14 cellular contexts compared by ENCODE assay signal in the genomic region with DNA sequence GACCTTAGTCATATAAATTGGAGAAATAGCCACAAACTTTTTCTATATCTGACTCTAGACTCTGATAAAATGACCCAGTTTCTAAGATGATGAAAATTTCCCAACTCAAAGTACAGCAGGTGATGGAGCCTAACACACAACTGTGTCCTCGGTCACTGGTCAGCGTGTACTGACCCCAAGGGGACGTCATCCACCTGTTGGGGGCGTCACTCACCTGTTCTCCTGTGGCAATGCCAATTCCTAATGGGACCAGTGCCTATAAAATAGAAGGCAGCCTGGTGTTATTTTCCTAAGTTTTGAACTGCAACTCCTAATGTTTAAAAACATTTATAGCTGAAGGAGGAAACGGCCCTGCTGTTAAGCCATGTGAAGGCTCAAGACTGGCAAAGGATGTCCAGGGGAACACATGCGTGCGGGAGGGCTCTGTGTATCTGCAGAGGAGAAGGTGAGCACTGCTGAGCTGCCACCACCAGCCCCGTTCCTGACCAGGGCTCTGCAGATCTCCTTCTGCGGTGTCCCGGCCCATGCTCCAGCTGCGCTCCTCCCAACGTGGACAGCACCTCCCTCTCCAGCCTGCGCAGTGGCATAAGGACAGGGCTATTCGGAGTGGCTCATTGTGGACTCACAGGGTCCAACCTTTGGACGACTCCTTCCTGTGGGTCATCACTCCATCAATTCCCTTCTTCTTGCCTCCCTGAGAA. TPM values are rescaled to one million over a fixed set of nuclear protein-coding genes. Genes with fewer than 3 reads are reported as not detected.
A peak's percentile ranks its signal among the peaks of the same experiment; 100 is the strongest.
DNase-seq lines count a peak whose midpoint lies in the region; ATAC-seq and TF ChIP-seq lines count a peak whose summit lies in the region.
"Had no signal": no experiment of that assay in that cellular context is flagged by ENCODE, and none has a peak within 500 bp of the region (broad histone marks: within the 10 kb centered on the region; RNA-seq: fewer than 3 reads in every experiment).

No MANE protein-coding gene starts in this region.

- H3K27ac ChIP-seq in WERI-Rb-1 (no peak overlapping the region), temporal lobe (ENCODE audit: low read depth, low read length) (peak overlapping the region; percentile 32)
- H3K27ac ChIP-seq: KMS-11 had no signal

- no peak overlapping the region for H3K4me3 ChIP-seq in WERI-Rb-1 (ENCODE audit: low read depth, low read length)

- peak; percentile 30; the same call in 1 of the 2 replicates for TF ChIP-seq CTCF in WERI-Rb-1 (IDR thresholded peaks at IDR 0.05; ENCODE audit: low read depth, low read length)

- no peaks in the 10 kb centered on the region for H3K9me3 ChIP-seq in WERI-Rb-1 (ENCODE audit: severe bottlenecking)

- no peak for ATAC-seq in HG03442 (IDR thresholded peaks at IDR 0.05; ENCODE audit: unreplicated experiment)

- peaks cover 43% of the 10 kb centered on the region for H3K36me3 ChIP-seq in WERI-Rb-1

- H3K27me3 ChIP-seq in WERI-Rb-1 (ENCODE audit: insufficient read depth, low read depth, severe bottlenecking) = no peaks in the 10 kb centered on the region

- DNase-seq in activated effector memory CD4-positive, alpha-beta T cell treated with anti-CD3 and anti-CD28 coated beads, Interleukin-2, amount 50 U/mL, for 16 hours = peak; percentile 58
- no peak for DNase-seq in activated effector memory CD4-positive, alpha-beta T cell treated with Interleukin-2 at 50 U/mL for 16 hours
- DNase-seq in WERI-Rb-1 (no peak), islet precursor cell (peak; percentile 42), NCI-H2196 (lab: John Stamatoyannopoulos, UW; ENCODE audit: unreplicated experiment) (no peak)
- no peak for DNase-seq in stimulated activated CD4-positive, alpha-beta T cell treated with anti-CD3 and anti-CD28 coated beads, Interleukin-1b, Interleukin-23, amount 100 ng/mL, for 48 hours
- DNase-seq: CD4-positive, alpha-beta memory T cell; NCI-H2029; NCI-H524 treated with DMSO at 0.1 percent for 48 hours; NK-92 treated with Interleukin-12 subunit alpha and Interleukin-12 subunit beta, amount 100 ng/mL, for 24 hours; OCI-M1 had no signal

RNA-seq across cellular contexts. Expression of a gene that starts 21.2 kb away (rescaled TPM):
- total RNA-seq in temporal lobe = 5.2 TPM
- total RNA-seq: CD4-positive, alpha-beta memory T cell had no signal

RNA-seq across cellular contexts. Expression of a gene that starts 33.8 kb away (rescaled TPM):
- 4.7 TPM for total RNA-seq in temporal lobe

Comparison
In these comparisons a context has a peak if more than half of its experiments do, and no peak if none do; other contexts are left out.
1. DNase-seq: peak in activated effector memory CD4-positive, alpha-beta T cell treated with anti-CD3 and anti-CD28 coated beads, Interleukin-2, amount 50 U/mL, for 16 hours (single experiment) and islet precursor cell (single experiment); none in activated effector memory CD4-positive, alpha-beta T cell treated with Interleukin-2 at 50 U/mL for 16 hours (single experiment), WERI-Rb-1 (single experiment), NCI-H2196 (single experiment) and stimulated activated CD4-positive, alpha-beta T cell treated with anti-CD3 and anti-CD28 coated beads, Interleukin-1b, Interleukin-23, amount 100 ng/mL, for 48 hours (single experiment).